ENCODE assay signal across 8 cellular contexts in the genomic region with DNA sequence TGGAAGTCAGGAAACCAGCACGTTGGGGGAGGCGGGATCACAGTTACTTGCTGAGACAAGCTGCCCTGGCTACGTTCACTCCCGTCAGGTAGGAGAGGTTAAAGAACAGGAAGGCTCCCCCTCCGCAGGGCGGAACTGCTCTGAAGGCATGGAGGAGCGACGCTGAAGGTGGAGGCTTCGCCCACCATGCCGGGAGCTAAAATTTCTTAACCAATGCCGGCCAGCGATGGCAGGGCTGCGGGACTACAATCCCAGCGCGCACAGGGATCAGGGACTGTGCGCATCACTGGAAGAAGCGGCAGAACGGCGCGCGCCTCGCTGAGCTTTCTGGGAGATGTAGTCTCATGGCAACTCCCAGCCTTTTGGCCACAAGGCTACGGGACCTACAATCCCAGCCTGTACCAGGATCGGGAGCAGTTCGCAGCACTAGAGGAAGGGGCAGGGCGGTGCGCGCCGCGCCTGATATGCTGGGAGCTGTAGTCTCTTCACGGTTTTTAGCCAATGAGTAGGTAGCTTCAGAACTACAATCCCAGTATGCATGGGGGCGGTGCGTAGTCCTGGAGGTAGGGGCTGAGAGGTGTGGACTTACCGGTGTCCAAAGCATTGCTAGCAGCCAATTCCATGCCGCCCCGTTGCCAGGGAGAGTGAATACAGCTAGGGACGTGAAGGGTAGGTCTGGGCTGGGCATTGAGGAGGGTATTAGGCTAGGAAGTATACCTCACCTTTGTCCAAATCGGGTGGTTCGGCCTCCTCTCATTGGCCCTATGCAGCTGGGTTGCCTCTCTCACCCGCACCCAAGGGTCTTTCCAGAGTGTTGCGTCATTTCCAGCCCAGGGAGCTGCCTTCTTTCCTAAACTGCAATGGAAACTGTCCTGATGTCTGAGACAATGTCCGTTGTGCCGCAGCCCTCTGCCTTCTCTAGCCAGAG.
DNase-seq lines count a peak whose midpoint lies in the region; ATAC-seq lines count a peak whose summit lies in the region.

No MANE protein-coding gene starts in this region.

- DNase-seq in GM03348 (ENCODE audit: low spot score) (peak; percentile 86), NCI-H187 (lab: John Stamatoyannopoulos, UW) (peak; percentile 69 to 76), cerebellar nuclear complex (lab: John Stamatoyannopoulos, UW) (peak; percentile 98 to 99), iris pigment epithelial cell (ENCODE audit: low read depth) (peak; percentile 99), smooth muscle cell of the brain vasculature (ENCODE audit: low read depth, low spot score) (peak; percentile 87), NCI-H1694 (lab: John Stamatoyannopoulos, UW) (no peak)
- peak; percentile 9 to 59 (median 15) for DNase-seq in activated CD4-positive, CD25-positive, alpha-beta regulatory T cell (lab: John Stamatoyannopoulos, UW)

- ATAC-seq in HG02623 (IDR thresholded peaks at IDR 0.05; ENCODE audit: unreplicated experiment) = peak; percentile 89
